Comparison of ENCODE assay signal across 20 cellular contexts in the genomic region with DNA sequence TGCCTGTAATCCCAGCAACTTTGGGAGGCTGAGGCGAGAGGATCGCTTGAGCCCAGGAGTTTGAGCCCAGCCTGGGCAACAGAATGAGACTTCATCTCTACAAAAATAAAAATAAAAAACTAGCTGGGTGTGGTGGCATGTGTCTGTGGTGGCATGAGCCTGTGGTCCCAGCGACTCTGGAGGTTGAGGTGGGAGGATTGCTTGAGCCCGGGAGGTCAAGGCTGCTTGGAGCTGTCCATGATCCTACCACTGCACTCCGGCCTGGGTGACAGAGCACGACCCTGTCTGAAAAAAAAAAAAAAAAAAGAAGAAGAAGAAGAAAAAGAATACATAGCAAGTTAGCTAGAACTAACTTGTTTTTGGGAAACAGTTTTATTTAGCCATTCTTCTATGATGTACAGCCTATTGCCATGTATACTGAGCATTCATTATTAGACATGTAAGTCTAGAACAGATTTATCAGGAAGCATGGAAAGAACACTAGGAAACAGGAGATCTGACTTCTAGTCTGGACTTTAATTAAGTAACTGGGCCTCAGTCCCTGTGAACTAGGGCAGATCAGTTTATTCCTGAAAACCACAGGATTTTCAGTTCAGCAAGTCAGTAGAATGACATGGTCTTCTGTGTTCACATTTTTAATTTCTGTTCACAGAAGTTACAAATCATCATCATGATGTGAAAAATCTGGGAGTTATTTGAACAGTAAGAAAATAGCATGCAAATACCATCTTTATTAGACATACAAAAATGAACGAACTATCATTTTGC.
DNase-seq lines count a peak whose midpoint lies in the region; ATAC-seq and TF ChIP-seq lines count a peak whose summit lies in the region.
"Had no signal": no experiment of that assay in that cellular context is flagged by ENCODE, and none has a peak within 500 bp of the region (broad histone marks: within the 10 kb centered on the region; RNA-seq: fewer than 3 reads in every experiment).

No MANE protein-coding gene starts in this region.

- H4K20me1 ChIP-seq in BLaER1 treated with 17β-estradiol and CSF1 and Interleukin-3, amounts not matched to agents 10 nM and 100 nM: no peaks in the 10 kb centered on the region; a peak in 1 of 22 replicates
- H4K20me1 ChIP-seq in KMS-11 (ENCODE audit: insufficient read depth): no peaks in the 10 kb centered on the region

- DNase-seq in amniotic epithelial cell (ENCODE audit: low read depth) (peak; percentile 51), memory B cell (ENCODE audit: low spot score in 2 of 2) (no peak), GM20000 (ENCODE audit: low spot score) (no peak)
- DNase-seq: activated naive CD4-positive, alpha-beta T cell; activated T-cell treated with anti-CD3 and anti-CD28 coated beads, Interleukin-2, amount 50 U/mL, for 1 hour; aorta; central memory CD4-positive, alpha-beta T cell; DMS79; mucosa of descending colon; NCI-H1105; NCI-H2029; NCI-H2227 treated with DMSO at 0.1 percent for 48 hours; NCI-H82 had no signal

- no peaks in the 10 kb centered on the region for H3K27me3 Mint-ChIP-seq in memory B cell

- no peak overlapping the region for H2AFZ ChIP-seq in KMS-11 (ENCODE audit: low read depth)
- H2AFZ ChIP-seq: neural progenitor cell had no signal

- H3K9me3 Mint-ChIP-seq in memory B cell: no peaks in the 10 kb centered on the region
- H3K9me3 Mint-ChIP-seq: neural progenitor cell had no signal

- no peak overlapping the region for H3K4me3 Mint-ChIP-seq in memory B cell
- H3K4me3 Mint-ChIP-seq: neural progenitor cell had no signal

- ATAC-seq in memory B cell (ENCODE audit: low read depth) (no peak), HG03097 (IDR thresholded peaks at IDR 0.05; ENCODE audit: low FRiP score, unreplicated experiment) (no peak), HG02759 (IDR thresholded peaks at IDR 0.05; ENCODE audit: unreplicated experiment) (no peak)
- ATAC-seq: foreskin keratinocyte, mucosa of descending colon, sciatic nerve had no signal

- peak overlapping the region; percentile 3 to 73 (median 53); a peak in 18 of 22 replicates for H3K4me2 ChIP-seq in BLaER1 treated with 17β-estradiol and CSF1 and Interleukin-3, amounts not matched to agents 10 nM and 100 nM
- peak overlapping the region; percentile 72; the same call in 1 of the 2 replicates for H3K4me2 ChIP-seq in KMS-11
- H3K4me2 ChIP-seq: neural progenitor cell had no signal

- H3K36me3 ChIP-seq in BLaER1 treated with 17β-estradiol and CSF1 and Interleukin-3, amounts not matched to agents 10 nM and 100 nM: no peaks in the 10 kb centered on the region; a peak in 3 of 22 replicates
- H3K36me3 ChIP-seq in KMS-11 (ENCODE audit: insufficient read depth): no peaks in the 10 kb centered on the region
- H3K36me3 ChIP-seq: neural progenitor cell had no signal

- H3K27ac Mint-ChIP-seq in memory B cell: peak overlapping the region; percentile 24
- H3K27ac Mint-ChIP-seq: neural progenitor cell had no signal

- no peaks in the 10 kb centered on the region for H3K79me2 ChIP-seq in KMS-11 (ENCODE audit: insufficient read depth, low read depth)

- no peak overlapping the region for H3K4me3 ChIP-seq in BLaER1 treated with 17β-estradiol and CSF1 and Interleukin-3, amounts not matched to agents 10 nM and 100 nM
- H3K4me3 ChIP-seq in KMS-11 (IDR thresholded peaks at IDR 0.05; ENCODE audit: insufficient read depth, low read depth, low read length): no peak overlapping the region
- H3K4me3 ChIP-seq: mucosa of descending colon, neural progenitor cell had no signal

- no peaks in the 10 kb centered on the region for H3K27me3 ChIP-seq in BLaER1 treated with 17β-estradiol and CSF1 and Interleukin-3, amounts not matched to agents 10 nM and 100 nM
- no peaks in the 10 kb centered on the region for H3K27me3 ChIP-seq in KMS-11 (ENCODE audit: insufficient read depth, low read depth)
- H3K27me3 ChIP-seq: foreskin keratinocyte, neural progenitor cell had no signal

- TF ChIP-seq CTCF in KMS-11 (conservative IDR thresholded peaks at IDR 0.05; ENCODE audit: low read depth, low read length): no peak
- no peak for TF ChIP-seq CTCF in GM20000 (IDR thresholded peaks at IDR 0.05; ENCODE audit: extremely low read depth, missing control alignments)

- H3K36me3 Mint-ChIP-seq in memory B cell: peaks cover 2% of the 10 kb centered on the region
- H3K36me3 Mint-ChIP-seq: neural progenitor cell had no signal

- no peaks in the 10 kb centered on the region for H3K9me3 ChIP-seq in BLaER1 treated with 17β-estradiol and CSF1 and Interleukin-3, amounts not matched to agents 10 nM and 100 nM (replicated peaks in 1 of 11)
- H3K9me3 ChIP-seq: mucosa of descending colon had no signal

- peaks cover 21 to 38% (median 29%) of the 10 kb centered on the region in 10 experiments; a peak in 19 of 20 replicates for H3K4me1 ChIP-seq in BLaER1 treated with 17β-estradiol and CSF1 and Interleukin-3, amounts not matched to agents 10 nM and 100 nM
- H3K4me1 ChIP-seq in KMS-11 (ENCODE audit: low read depth, poor library complexity, severe bottlenecking): peaks cover 48% of the 10 kb centered on the region
- H3K4me1 ChIP-seq: foreskin keratinocyte had no signal

- H3K27ac ChIP-seq in BLaER1 treated with 17β-estradiol and CSF1 and Interleukin-3, amounts not matched to agents 10 nM and 100 nM: peak overlapping the region in 4 of 11 experiments; percentile 12 to 44 (median 34); a peak in 5 of 22 replicates
- H3K27ac ChIP-seq in KMS-11: peak overlapping the region; percentile 74; the same call in 1 of the 2 replicates
- H3K27ac ChIP-seq: foreskin keratinocyte, neural progenitor cell had no signal

- H3K4me1 Mint-ChIP-seq in memory B cell: peaks cover 6% of the 10 kb centered on the region
- H3K4me1 Mint-ChIP-seq: neural progenitor cell had no signal

- H3K9ac ChIP-seq in BLaER1 treated with 17β-estradiol and CSF1 and Interleukin-3, amounts not matched to agents 10 nM and 100 nM: peak overlapping the region in 2 of 11 experiments; percentile 8 to 41; a peak in 2 of 22 replicates
- H3K9ac ChIP-seq in KMS-11: no peak overlapping the region
- H3K9ac ChIP-seq: neural progenitor cell had no signal
